8 cellular contexts compared by ENCODE assay signal in genomic region chr1:24535021-24535424, GRCh38. TPM values are rescaled to one million over a fixed set of nuclear protein-coding genes. Genes with fewer than 3 reads are reported as not detected.
DNase-seq lines count a peak whose midpoint lies in the region; ATAC-seq and TF ChIP-seq lines count a peak whose summit lies in the region.

No MANE protein-coding gene starts in this region.

- no peaks in the 10 kb centered on the region for H3K9me3 ChIP-seq in SK-N-MC (ENCODE audit: low read depth, low read length)

- ATAC-seq in GM18861 (IDR thresholded peaks at IDR 0.05; ENCODE audit: unreplicated experiment) (no peak), GM21526 (IDR thresholded peaks at IDR 0.05; ENCODE audit: low FRiP score, unreplicated experiment) (no peak), HG02623 (IDR thresholded peaks at IDR 0.05; ENCODE audit: unreplicated experiment) (no peak)

- no peak overlapping the region for H3K9ac ChIP-seq in SK-N-MC (ENCODE audit: insufficient read length)

- H3K27ac Mint-ChIP-seq in endothelial cell (ENCODE audit: unreplicated experiment): no peak overlapping the region

- TF ChIP-seq CTCF in GM13977 (IDR thresholded peaks at IDR 0.05; ENCODE audit: extremely low read depth, insufficient read depth, missing control alignments) (no peak), endothelial cell (IDR thresholded peaks at IDR 0.05; ENCODE audit: unreplicated experiment) (no peak)

- in situ Hi-C loops in GM13977 (cut with MboI; ENCODE audit: low pct_unique_long_range_greater_than_20kb, low sequenced_read_pairs, unreplicated experiment): no loop called here

- DNase-seq in GM13977 (ENCODE audit: low spot score) (peak; percentile 68), SK-N-MC (ENCODE audit: low read depth, low spot score) (no peak), endothelial cell (ENCODE audit: low spot score) (no peak)
- DNase-seq in activated naive CD4-positive, alpha-beta T cell treated with anti-CD3 and anti-CD28 coated beads, Interleukin-2, amount 50 U/mL, for 16 hours: peak; percentile 69
- DNase-seq in stimulated activated CD4-positive, alpha-beta T cell treated with anti-CD3 and anti-CD28 coated beads, Interleukin-2, amount 100 ng/mL, for 4 hours (ENCODE audit: low read depth): peak; percentile 56

- peak overlapping the region; percentile 7; the same call in 1 of the 2 replicates for H3K27ac ChIP-seq in SK-N-MC

- no peaks in the 10 kb centered on the region for H3K9me3 Mint-ChIP-seq in endothelial cell (ENCODE audit: unreplicated experiment)

- H3K4me1 Mint-ChIP-seq in endothelial cell (ENCODE audit: unreplicated experiment): no peaks in the 10 kb centered on the region

- H3K27me3 Mint-ChIP-seq in endothelial cell (ENCODE audit: unreplicated experiment): no peaks in the 10 kb centered on the region

- H3K36me3 ChIP-seq in SK-N-MC (ENCODE audit: insufficient read depth, low read length): peaks cover 5% of the 10 kb centered on the region; the same call in 1 of the 2 replicates

- H3K4me3 Mint-ChIP-seq in endothelial cell (ENCODE audit: unreplicated experiment): no peak overlapping the region

- H3K4me3 ChIP-seq in SK-N-MC: no peak overlapping the region

- peaks cover 10% of the 10 kb centered on the region for H3K36me3 Mint-ChIP-seq in endothelial cell (ENCODE audit: low read depth, unreplicated experiment)

RNA-seq across cellular contexts. Expression of gene NCMAP, which starts 20.9 kb away (rescaled TPM):
- 0.05 TPM for total RNA-seq in endothelial cell (ENCODE audit: unreplicated experiment)

RNA-seq across cellular contexts. Expression of gene RCAN3, which starts 32.4 kb away (rescaled TPM):
- total RNA-seq in endothelial cell (ENCODE audit: unreplicated experiment): 24.9 TPM

Comparison
In these comparisons a context has a peak if more than half of its experiments do, and no peak if none do; other contexts are left out.
1. DNase-seq: peak in GM13977 (single experiment), activated naive CD4-positive, alpha-beta T cell treated with anti-CD3 and anti-CD28 coated beads, Interleukin-2, amount 50 U/mL, for 16 hours (single experiment) and stimulated activated CD4-positive, alpha-beta T cell treated with anti-CD3 and anti-CD28 coated beads, Interleukin-2, amount 100 ng/mL, for 4 hours (single experiment); none in SK-N-MC (single experiment) and endothelial cell (single experiment).